8 cellular contexts compared by ENCODE assay signal in the genomic region with DNA sequence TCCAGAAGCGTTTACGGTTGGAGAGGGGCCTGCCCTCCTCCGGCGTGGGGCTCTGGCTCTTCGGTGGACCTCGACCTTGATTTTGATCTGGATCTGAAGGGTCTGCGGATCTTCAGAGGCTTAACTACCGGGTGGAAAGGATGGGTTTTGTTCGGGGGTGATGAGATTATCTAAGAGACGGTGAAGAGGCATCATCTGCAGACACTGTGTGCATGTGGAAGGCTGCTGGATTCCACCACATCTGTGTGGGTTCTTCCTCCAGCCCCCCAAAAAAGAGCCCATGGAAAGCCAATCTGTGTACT. TPM values are rescaled to one million over a fixed set of nuclear protein-coding genes. Genes with fewer than 3 reads are reported as not detected.
DNase-seq lines count a peak whose midpoint lies in the region; ATAC-seq, FAIRE-seq and TF ChIP-seq lines count a peak whose summit lies in the region.

No MANE protein-coding gene starts in this region.

- peaks cover 4% of the 10 kb centered on the region; the same call in 1 of the 2 replicates for H3K79me2 ChIP-seq in KMS-11 (ENCODE audit: insufficient read depth, low read depth)

- no peaks in the 10 kb centered on the region for H4K20me1 ChIP-seq in KMS-11 (ENCODE audit: insufficient read depth)

- intact Hi-C loops in dorsolateral prefrontal cortex (cut with DNase I) (loop anchor here in 1 of 2 donors (5.0 kb wide), 1 partner anchor 67 kb away; the partner anchor contains the start of gene AFTPH), natural killer cell (cut with micrococcal nuclease) (no loop called here)

- peaks cover 15 to 28% of the 10 kb centered on the region in 2 donors for H3K27me3 Mint-ChIP-seq in natural killer cell (ENCODE audit: low read depth in 2 of 2)

- H3K27ac Mint-ChIP-seq in natural killer cell: no peak overlapping the region

- H3K4me1 ChIP-seq in KMS-11 (ENCODE audit: low read depth, poor library complexity, severe bottlenecking): peaks cover 11% of the 10 kb centered on the region

- DNase-seq in AG09309 (ENCODE audit: low read depth) (no peak), dorsolateral prefrontal cortex (no peak), natural killer cell (no peak), T-helper 9 cell (no peak), AG20443 (ENCODE audit: low spot score) (no peak), D721Med (ENCODE audit: insufficient read length, low spot score) (no peak)

- no peak overlapping the region for H3K27ac ChIP-seq in KMS-11
- H3K27ac ChIP-seq in dorsolateral prefrontal cortex: peak overlapping the region in 57 of 59 donors; percentile 42 to 98 (median 82)

- no peaks in the 10 kb centered on the region for H3K4me1 Mint-ChIP-seq in natural killer cell

- no peaks in the 10 kb centered on the region for H3K36me3 Mint-ChIP-seq in natural killer cell

- peak overlapping the region; percentile 50 for H3K4me2 ChIP-seq in KMS-11

- H3K27me3 ChIP-seq in KMS-11 (ENCODE audit: insufficient read depth, low read depth): no peaks in the 10 kb centered on the region
- H3K27me3 ChIP-seq in dorsolateral prefrontal cortex: no peaks in the 10 kb centered on the region

- peak overlapping the region; percentile 73 for H3K9ac ChIP-seq in KMS-11

- peak overlapping the region; percentile 55 for H3K4me3 ChIP-seq in AG09309 (ENCODE audit: control insufficient read depth, low read depth, low read length)
- peak overlapping the region; percentile 87 for H3K4me3 ChIP-seq in KMS-11 (IDR thresholded peaks at IDR 0.05; ENCODE audit: insufficient read depth, low read depth, low read length)
- H3K4me3 ChIP-seq in dorsolateral prefrontal cortex: peak overlapping the region; percentile 62 to 90 (median 83)

- ATAC-seq in natural killer cell (no peak), HG03469 (IDR thresholded peaks at IDR 0.05; ENCODE audit: unreplicated experiment) (no peak)

- TF ChIP-seq CTCF in AG09309 (IDR thresholded peaks at IDR 0.05; ENCODE audit: control insufficient read depth, insufficient read depth, low read depth, low read length, missing control alignments): no peak
- no peak for TF ChIP-seq CTCF in KMS-11 (conservative IDR thresholded peaks at IDR 0.05; ENCODE audit: low read depth, low read length)
- no peak for TF ChIP-seq CTCF in dorsolateral prefrontal cortex (IDR thresholded peaks at IDR 0.05 in 54 of 56, conservative IDR thresholded peaks at IDR 0.05 in 2 of 56; ENCODE audit: low read depth in 1 of 56, partially characterized antibody in 56 of 56)
- no peak for TF ChIP-seq CTCF in natural killer cell (IDR thresholded peaks at IDR 0.05)
- no peak for TF ChIP-seq CTCF in D721Med (IDR thresholded peaks at IDR 0.05; ENCODE audit: insufficient read depth, missing control alignments)

- no peaks in the 10 kb centered on the region for H3K36me3 ChIP-seq in KMS-11 (ENCODE audit: insufficient read depth)

- H2AFZ ChIP-seq in KMS-11 (ENCODE audit: low read depth): peak overlapping the region; percentile 68

- no peaks in the 10 kb centered on the region for H3K9me3 Mint-ChIP-seq in natural killer cell

- H3K4me3 Mint-ChIP-seq in natural killer cell: peak overlapping the region; percentile 77

- no peak for FAIRE-seq in D721Med (lab: Jason Lieb, UNC)

RNA-seq across cellular contexts. Expression of gene LGALSL, which starts 1.0 kb away (rescaled TPM):
- total RNA-seq in dorsolateral prefrontal cortex (10 to 100 TPM; 10.5 to 37.8 (median 21.0) TPM), natural killer cell (1 to 10 TPM; 1.3 to 8.6 (median 2.0) TPM)
